In genomic region chr1:155079487-155080249, GRCh38 we compare ENCODE assay signal across 9 cellular contexts. TPM values are rescaled to one million over a fixed set of nuclear protein-coding genes. Genes with fewer than 3 reads are reported as not detected.
A peak's percentile ranks its signal among the peaks of the same experiment; 100 is the strongest.
DNase-seq lines count a peak whose midpoint lies in the region; ATAC-seq and TF ChIP-seq lines count a peak whose summit lies in the region.
"Had no signal": no experiment of that assay in that cellular context is flagged by ENCODE, and none has a peak within 500 bp of the region (broad histone marks: within the 10 kb centered on the region; RNA-seq: fewer than 3 reads in every experiment).

No MANE protein-coding gene starts in this region.

- H3K36me3 Mint-ChIP-seq in stimulated activated effector memory CD8-positive, alpha-beta T cell treated with anti-CD3 and anti-CD28 coated beads, Interleukin-12 subunit alpha, Interleukin-12 subunit beta, amount 100 ng/mL, for 72 hours = peaks cover 10% of the 10 kb centered on the region

- WGBS in heart right ventricle, 2 donors = 1% methylated on average over 51 to 58 of the region's 58 CpGs

- peaks cover 39 to 67% (median 53%) of the 10 kb centered on the region in 7 donors for H3K27me3 ChIP-seq in heart right ventricle

- peak overlapping the region in 8 of 10 donors; percentile 28 to 58 (median 49) for H3K4me3 ChIP-seq in heart right ventricle
- H3K4me3 ChIP-seq in foreskin fibroblast (ENCODE audit: low read depth in 1 of 2, low read length in 2 of 2) = no peak overlapping the region

- DNase-seq in activated CD4-positive, alpha-beta T cell treated with anti-CD3 and anti-CD28 coated beads, Interleukin-2, amount 50 U/mL, for 48 hours = peak; percentile 22 to 29
- no peak for DNase-seq in activated CD4-positive, alpha-beta T cell treated with anti-CD3 and anti-CD28 coated beads for 48 hours
- DNase-seq in SK-N-DZ (ENCODE audit: low spot score) (peak; percentile 54), heart right ventricle (peak in 1 of 2 donors; percentile 18), DMS79 (lab: John Stamatoyannopoulos, UW) (no peak), foreskin fibroblast (no peak)
- no peak for DNase-seq in stimulated activated effector memory CD8-positive, alpha-beta T cell treated with anti-CD3 and anti-CD28 coated beads, Interleukin-12 subunit alpha, Interleukin-12 subunit beta, amount 100 ng/mL, for 72 hours (ENCODE audit: low spot score in 2 of 2)

- peaks cover 29 to 61% (median 49%) of the 10 kb centered on the region in 9 donors for H3K4me1 ChIP-seq in heart right ventricle

- TF ChIP-seq CTCF in heart right ventricle (IDR thresholded peaks at IDR 0.05) (no peak), foreskin fibroblast (IDR thresholded peaks at IDR 0.05; ENCODE audit: low read depth, low read length) (no peak)

- ATAC-seq in heart right ventricle = no peak
- no peak for ATAC-seq in stimulated activated effector memory CD8-positive, alpha-beta T cell treated with anti-CD3 and anti-CD28 coated beads, Interleukin-12 subunit alpha, Interleukin-12 subunit beta, amount 100 ng/mL, for 72 hours
- ATAC-seq in GM21786 (IDR thresholded peaks at IDR 0.05; ENCODE audit: unreplicated experiment) = no peak

- no peaks in the 10 kb centered on the region for H3K9me3 Mint-ChIP-seq in stimulated activated effector memory CD8-positive, alpha-beta T cell treated with anti-CD3 and anti-CD28 coated beads, Interleukin-12 subunit alpha, Interleukin-12 subunit beta, amount 100 ng/mL, for 72 hours

- H3K9me3 ChIP-seq in heart right ventricle = no peaks in the 10 kb centered on the region

- H3K27ac ChIP-seq in heart right ventricle = no peak overlapping the region

- no peaks in the 10 kb centered on the region for H3K36me3 ChIP-seq in heart right ventricle

- no peak overlapping the region for H3K27ac Mint-ChIP-seq in stimulated activated effector memory CD8-positive, alpha-beta T cell treated with anti-CD3 and anti-CD28 coated beads, Interleukin-12 subunit alpha, Interleukin-12 subunit beta, amount 100 ng/mL, for 72 hours

- peak overlapping the region; percentile 77 for H3K4me3 Mint-ChIP-seq in stimulated activated effector memory CD8-positive, alpha-beta T cell treated with anti-CD3 and anti-CD28 coated beads, Interleukin-12 subunit alpha, Interleukin-12 subunit beta, amount 100 ng/mL, for 72 hours

- H3K4me1 Mint-ChIP-seq in stimulated activated effector memory CD8-positive, alpha-beta T cell treated with anti-CD3 and anti-CD28 coated beads, Interleukin-12 subunit alpha, Interleukin-12 subunit beta, amount 100 ng/mL, for 72 hours = peaks cover 47% of the 10 kb centered on the region

- intact Hi-C loops in heart right ventricle (cut with DNase I) = loop anchor here in 2 of 10 donors (5.0 to 10.0 kb wide), 2 partner anchors 32 to 525 kb away; partner anchors contain the start of gene UBE2Q1 (in 1 of the 2)

RNA-seq across cellular contexts. Expression of gene EFNA3, which starts 1.0 kb away (rescaled TPM):
- polyA plus RNA-seq in SK-N-DZ (2014; cell fraction: cytosol; rRNA removed) = 13.3 and 15.9 TPM in 2 replicates
- polyA plus RNA-seq in SK-N-DZ (2014; cell fraction: nucleus; rRNA removed) = 10.2 and 10.5 TPM in 2 replicates
- total RNA-seq in heart right ventricle = 1 to 10 TPM in 1 of 10 donors, under 1 TPM in 8, not detected in 1; 0.23 to 1.9 (median 0.46) TPM
- 1 to 10 TPM in 1 of 2 donors, under 1 TPM in 1; 0.95 to 1.8 TPM for polyA plus RNA-seq in heart right ventricle

RNA-seq across cellular contexts. Expression of gene EFNA4, which starts 16.1 kb away (rescaled TPM):
- polyA plus RNA-seq in SK-N-DZ (2014; cell fraction: cytosol; rRNA removed) = 12.7 and 13.3 TPM in 2 replicates
- polyA plus RNA-seq in SK-N-DZ (2014; cell fraction: nucleus; rRNA removed) = 9.2 and 10.1 TPM in 2 replicates
- total RNA-seq in heart right ventricle = 1 to 10 TPM in 8 of 10 donors, under 1 TPM in 2; 0.49 to 2.8 (median 1.8) TPM
- 1 to 10 TPM; 4.2 to 5.4 TPM for polyA plus RNA-seq in heart right ventricle

RNA-seq across cellular contexts. Expression of gene ADAM15, which starts 28.6 kb away (rescaled TPM):
- polyA plus RNA-seq in SK-N-DZ (2014; cell fraction: cytosol; rRNA removed) = 55.4 and 55.5 TPM in 2 replicates
- polyA plus RNA-seq in SK-N-DZ (2014; cell fraction: nucleus; rRNA removed) = 227 and 243 TPM in 2 replicates
- 100 to 1,000 TPM in 1 of 10 donors, 10 to 100 TPM in 9; 46.7 to 146 (median 58.5) TPM for total RNA-seq in heart right ventricle
- polyA plus RNA-seq in heart right ventricle = 100 to 1,000 TPM; 144 to 305 TPM

RNA-seq across cellular contexts. Expression of gene DCST1, which starts 46.0 kb away (rescaled TPM):
- 0.05 TPM in 1 of 2 replicates, not detected in the other for polyA plus RNA-seq in SK-N-DZ (2014; cell fraction: cytosol; rRNA removed)
- polyA plus RNA-seq in SK-N-DZ (2014; cell fraction: nucleus; rRNA removed) = not detected in 2 replicates
- total RNA-seq in heart right ventricle = not detected
- under 1 TPM in 1 of 2 donors, not detected in 1; 0.29 TPM for polyA plus RNA-seq in heart right ventricle
- total RNA-seq: liver had no signal
- polyA plus RNA-seq: liver had no signal

RNA-seq across cellular contexts. Expression of gene DCST2, which starts 46.1 kb away (rescaled TPM):
- 0.28 TPM in 1 of 2 replicates, not detected in the other for polyA plus RNA-seq in SK-N-DZ (2014; cell fraction: cytosol; rRNA removed)
- polyA plus RNA-seq in SK-N-DZ (2014; cell fraction: nucleus; rRNA removed) = 0.19 and 2.3 TPM in 2 replicates
- total RNA-seq in heart right ventricle = under 1 TPM in 9 of 10 donors, not detected in 1; 0.15 to 0.67 (median 0.30) TPM
- 1 to 10 TPM in 1 of 2 donors, under 1 TPM in 1; 0.38 to 1.8 TPM for polyA plus RNA-seq in heart right ventricle

Comparison
In these comparisons a context has a peak if more than half of its experiments do, and no peak if none do; other contexts are left out.
1. DNase-seq: peak in activated CD4-positive, alpha-beta T cell treated with anti-CD3 and anti-CD28 coated beads, Interleukin-2, amount 50 U/mL, for 48 hours (2 of 2) and SK-N-DZ (single experiment); none in activated CD4-positive, alpha-beta T cell treated with anti-CD3 and anti-CD28 coated beads for 48 hours (single experiment), stimulated activated effector memory CD8-positive, alpha-beta T cell treated with anti-CD3 and anti-CD28 coated beads, Interleukin-12 subunit alpha, Interleukin-12 subunit beta, amount 100 ng/mL, for 72 hours (0 of 2), DMS79 (single experiment) and foreskin fibroblast (0 of 2).
2. H3K4me3 ChIP-seq: peak in heart right ventricle (8 of 10); none in foreskin fibroblast (0 of 2).